Comparison of ENCODE assay signal across 19 cellular contexts in the genomic region with DNA sequence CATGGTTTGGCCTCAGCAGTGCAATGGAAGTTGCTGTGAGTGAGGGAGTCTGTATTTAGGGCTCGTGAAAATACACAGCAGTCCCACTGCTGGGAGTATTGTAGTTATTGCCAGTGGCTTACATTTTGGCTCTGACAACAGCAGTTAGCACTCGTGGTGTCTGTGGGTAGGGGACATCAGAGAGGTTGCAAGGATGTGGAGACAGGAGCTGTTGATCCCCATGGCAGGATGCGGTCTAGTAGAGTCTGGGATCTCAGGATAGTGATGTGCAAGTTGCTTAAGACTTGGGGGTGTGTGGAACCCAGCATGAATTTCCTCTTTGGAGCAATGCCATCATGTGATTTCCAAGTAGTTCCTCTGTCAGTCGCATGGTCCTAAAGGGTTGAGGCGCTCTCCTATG. TPM values are rescaled to one million over a fixed set of nuclear protein-coding genes. Genes with fewer than 3 reads are reported as not detected.
DNase-seq lines count a peak whose midpoint lies in the region; TF ChIP-seq lines count a peak whose summit lies in the region.
"Had no signal": no experiment of that assay in that cellular context is flagged by ENCODE, and none has a peak within 500 bp of the region (broad histone marks: within the 10 kb centered on the region; RNA-seq: fewer than 3 reads in every experiment).

No MANE protein-coding gene starts in this region.

- no peak overlapping the region for H3K4ac ChIP-seq in H9 (ENCODE audit: low read depth, low read length)

- H4K20me1 ChIP-seq in H9 (ENCODE audit: control insufficient read depth, insufficient read depth, insufficient read length) = no peaks in the 10 kb centered on the region
- H4K20me1 ChIP-seq: BLaER1 had no signal

- peaks cover 6 to 31% (median 29%) of the 10 kb centered on the region in 3 experiments for H3K36me3 Mint-ChIP-seq in H9 (ENCODE audit: insufficient read depth in 1 of 3, low read depth in 3 of 3)

- H3K4me2 ChIP-seq in H9 (ENCODE audit: insufficient read depth, insufficient read length, low read length) = no peak overlapping the region
- H3K4me2 ChIP-seq: BLaER1 had no signal

- H2BK5ac ChIP-seq in H9 (ENCODE audit: insufficient read length, low read length) = no peak overlapping the region

- H3K56ac ChIP-seq in H9 (ENCODE audit: insufficient read length, low read depth, low read length) = no peak overlapping the region

- no peak overlapping the region for H3K4me3 Mint-ChIP-seq in H9
- H3K4me3 Mint-ChIP-seq: B cell; CD4-positive, CD25-positive, alpha-beta regulatory T cell; CD8-positive, alpha-beta T cell; HFFc6 had no signal

- no peaks in the 10 kb centered on the region for H3K79me1 ChIP-seq in H9 (ENCODE audit: insufficient read depth, low read depth, low read length, poor library complexity, severe bottlenecking)

- peaks cover 4% of the 10 kb centered on the region; the same call in 1 of the 2 replicates for H3K4me1 ChIP-seq in H9 (ENCODE audit: insufficient read depth, low read length)
- H3K4me1 ChIP-seq in effector memory CD4-positive, alpha-beta T cell (ENCODE audit: control insufficient read depth, insufficient read depth, low read length, poor library complexity, severe bottlenecking) = no peaks in the 10 kb centered on the region
- H3K4me1 ChIP-seq: BLaER1 had no signal

- TF ChIP-seq CTCF in H9 (conservative IDR thresholded peaks at IDR 0.05) = no peak
- TF ChIP-seq CTCF in choroid plexus epithelial cell (conservative IDR thresholded peaks at IDR 0.05; ENCODE audit: low read depth, low read length) = no peak

- no peak overlapping the region for H4K5ac ChIP-seq in H9 (ENCODE audit: insufficient read length, low read depth, low read length)

- H3K9me3 Mint-ChIP-seq in H9 = peaks cover 8 to 22% of the 10 kb centered on the region in 2 experiments; a peak in 4 of 5 replicates
- H3K9me3 Mint-ChIP-seq: HFFc6 had no signal

- H2BK20ac ChIP-seq in H9 (ENCODE audit: low read depth, low read length, poor library complexity, severe bottlenecking) = no peak overlapping the region

- H4K8ac ChIP-seq in H9 (replicated peaks; ENCODE audit: insufficient read length, low read depth, low read length) = no peak overlapping the region

- no peak overlapping the region for H2BK12ac ChIP-seq in H9 (ENCODE audit: insufficient read length, low read depth, low read length)

- H3K9me3 ChIP-seq in H9 (ENCODE audit: control insufficient read depth, low read depth, low read length) = no peaks in the 10 kb centered on the region
- H3K9me3 ChIP-seq in effector memory CD4-positive, alpha-beta T cell (ENCODE audit: control insufficient read depth, low read length) = no peaks in the 10 kb centered on the region
- H3K9me3 ChIP-seq: Caco-2, HAP-1 had no signal

- H3K27ac ChIP-seq in H9 (ENCODE audit: insufficient read length, low read depth, low read length) = no peak overlapping the region
- H3K27ac ChIP-seq in effector memory CD4-positive, alpha-beta T cell (ENCODE audit: insufficient read depth, low read length, poor library complexity, severe bottlenecking) = no peak overlapping the region
- H3K27ac ChIP-seq: BLaER1, C4-2B, GM23248 had no signal

- peaks cover 40 to 45% of the 10 kb centered on the region in 2 experiments for H3K4me1 Mint-ChIP-seq in H9

- no peak overlapping the region for H2AFZ ChIP-seq in H9 (ENCODE audit: low read length)
- H2AFZ ChIP-seq: GM23248 had no signal

- H3K23me2 ChIP-seq in H9 (ENCODE audit: insufficient read length, low read depth, low read length, poor library complexity, severe bottlenecking) = no peaks in the 10 kb centered on the region

- no peak overlapping the region for H3K9ac ChIP-seq in H9 (ENCODE audit: extremely low read depth, insufficient read length, low read length)
- H3K9ac ChIP-seq: BLaER1, GM23248 had no signal

- H3K36me3 ChIP-seq in effector memory CD4-positive, alpha-beta T cell (ENCODE audit: control insufficient read depth, insufficient read depth, low read length) = peaks cover 4% of the 10 kb centered on the region

- no CpG with 5 or more reads among the region's 5 CpGs for WGBS in H9 (ENCODE audit: extremely low coverage, insufficient read length, low lambda C conversion rate)

- no peak overlapping the region for H2BK15ac ChIP-seq in H9 (ENCODE audit: low read depth, low read length)

- H3K23ac ChIP-seq in H9 (ENCODE audit: insufficient read length, low read depth, low read length) = no peak overlapping the region

- no peaks in the 10 kb centered on the region for H3K79me2 ChIP-seq in H9 (ENCODE audit: insufficient read depth, low read length)

- DNase-seq in H9 (no peak), MV-4-11 (lab: John Stamatoyannopoulos, UW) (peak; percentile 9), choroid plexus epithelial cell (ENCODE audit: low read depth) (peak; percentile 38), DMS153 treated with DMSO at 0.1 percent for 48 hours (lab: John Stamatoyannopoulos, UW; ENCODE audit: unreplicated experiment) (no peak), NCI-H2029 treated with DMSO at 0.1 percent for 48 hours (lab: John Stamatoyannopoulos, UW) (no peak)
- DNase-seq in effector memory CD4-positive, alpha-beta T cell = no peak
- no peak for DNase-seq in stimulated activated CD4-positive, alpha-beta T cell treated with anti-CD3 and anti-CD28 coated beads, Interleukin-2, amount 100 ng/mL, for 24 hours
- DNase-seq: Caco-2; CD4-positive, CD25-positive, alpha-beta regulatory T cell; CD8-positive, alpha-beta T cell; DMS153; DMS79; GF-D8; GM23248; HFFc6 had no signal

- no peak overlapping the region for H2AK5ac ChIP-seq in H9 (ENCODE audit: insufficient read length, low read length)

- no peak overlapping the region for H2BK120ac ChIP-seq in H9 (ENCODE audit: low read depth, low read length, poor library complexity, severe bottlenecking)

- H4K91ac ChIP-seq in H9 (ENCODE audit: insufficient read length, low read depth, low read length) = peak overlapping the region; percentile 66

- no peak overlapping the region for H3T11ph ChIP-seq in H9 (ENCODE audit: low read length)

- no peak overlapping the region for H3K4me3 ChIP-seq in choroid plexus epithelial cell (ENCODE audit: low read depth, low read length)
- H3K4me3 ChIP-seq in effector memory CD4-positive, alpha-beta T cell (ENCODE audit: insufficient read depth, low read depth, low read length, poor library complexity, severe bottlenecking) = no peak overlapping the region
- H3K4me3 ChIP-seq: BLaER1, GM23248, HAP-1 had no signal

- no peaks in the 10 kb centered on the region for H3K27me3 Mint-ChIP-seq in H9 (ENCODE audit: low read depth)
- H3K27me3 Mint-ChIP-seq: B cell; CD4-positive, CD25-positive, alpha-beta regulatory T cell had no signal

- no peaks in the 10 kb centered on the region for H3K27me3 ChIP-seq in H9 (ENCODE audit: insufficient read depth, low read length)
- no peaks in the 10 kb centered on the region for H3K27me3 ChIP-seq in effector memory CD4-positive, alpha-beta T cell (replicated peaks; ENCODE audit: control insufficient read depth, insufficient read depth, low read length, poor library complexity, severe bottlenecking)
- H3K27me3 ChIP-seq: BLaER1 had no signal

- 0 out of 7 replicates have a peak overlapping the region, but pooled peaks of 1 of the 3 experiments have one; percentile 31 for H3K27ac Mint-ChIP-seq in H9
- H3K27ac Mint-ChIP-seq: B cell; CD8-positive, alpha-beta T cell; HFFc6 had no signal

- no peak overlapping the region for H3K18ac ChIP-seq in H9 (ENCODE audit: insufficient read length, low read depth, low read length)

- no peak overlapping the region for H3K14ac ChIP-seq in H9 (ENCODE audit: insufficient read depth, low read length)

RNA-seq across cellular contexts. Expression of a gene that starts 59.9 kb away (rescaled TPM):
- total RNA-seq in H9 (2021) = 12.4 and 13.7 TPM in 2 replicates

Comparison
In these comparisons a context has a peak if more than half of its experiments do, and no peak if none do; other contexts are left out.
1. DNase-seq: peak in MV-4-11 (single experiment) and choroid plexus epithelial cell (single experiment); none in H9 (single experiment), DMS153 treated with DMSO at 0.1 percent for 48 hours (single experiment), effector memory CD4-positive, alpha-beta T cell (0 of 3), NCI-H2029 treated with DMSO at 0.1 percent for 48 hours (single experiment) and stimulated activated CD4-positive, alpha-beta T cell treated with anti-CD3 and anti-CD28 coated beads, Interleukin-2, amount 100 ng/mL, for 24 hours (0 of 2).